Comparison of ENCODE assay signal across 12 cellular contexts in the genomic region with DNA sequence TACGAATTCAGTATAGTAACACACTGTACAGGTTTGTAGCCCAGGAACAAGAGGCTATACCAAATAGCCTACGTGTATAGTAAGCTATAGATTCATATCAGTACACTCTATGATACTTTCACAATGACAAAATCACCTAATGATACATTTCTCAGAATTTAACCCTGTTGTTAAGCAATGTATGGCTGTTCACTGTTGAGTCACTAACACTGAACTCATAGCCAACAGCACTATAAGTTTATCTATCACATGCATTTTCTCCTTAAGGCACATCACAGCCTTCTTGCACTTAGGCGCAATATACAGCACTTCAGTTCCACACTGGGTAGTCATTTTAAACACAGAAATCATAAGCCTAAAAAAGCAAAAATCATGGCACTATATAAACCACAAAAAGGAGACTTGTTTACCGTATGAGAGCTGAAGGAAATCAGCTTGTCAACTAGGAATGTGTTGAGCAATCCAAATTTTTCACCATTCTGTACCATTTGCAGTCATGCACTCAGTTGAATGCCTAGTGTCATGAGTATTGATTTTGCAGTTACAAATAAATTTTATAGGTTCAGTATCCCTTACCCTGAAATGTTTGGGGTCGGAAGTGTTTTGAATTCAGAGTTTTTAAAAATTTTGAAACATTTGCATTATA. TPM values are rescaled to one million over a fixed set of nuclear protein-coding genes. Genes with fewer than 3 reads are reported as not detected.
DNase-seq lines count a peak whose midpoint lies in the region; ATAC-seq, FAIRE-seq and TF ChIP-seq lines count a peak whose summit lies in the region.
"Had no signal": no experiment of that assay in that cellular context is flagged by ENCODE, and none has a peak within 500 bp of the region (broad histone marks: within the 10 kb centered on the region; RNA-seq: fewer than 3 reads in every experiment).

No MANE protein-coding gene starts in this region.

- dilution Hi-C loops in endothelial cell of umbilical vein (cut with MboI; ENCODE audit: extremely low pct_ligation_motif_present, low sequenced_read_pairs), result no loop called here

- no peak for DNase-seq in activated T-cell treated with anti-CD3 and anti-CD28 coated beads, Interleukin-2, amount 50 U/mL, for 4 hours
- DNase-seq in activated T-cell treated with anti-CD3 and anti-CD28 coated beads for 4 hours, result no peak
- peak; percentile 69 for DNase-seq in endothelial cell of umbilical vein (ENCODE audit: low read depth, low spot score)
- no peak for DNase-seq in HuH-7.5 (ENCODE audit: low spot score)
- no peak for DNase-seq in DMS53 treated with DMSO at 0.1 percent for 48 hours (lab: John Stamatoyannopoulos, UW; ENCODE audit: unreplicated experiment)
- no peak for DNase-seq in vagina (ENCODE audit: extremely low spot score in 2 of 2)
- DNase-seq: DND-41, SHP77 had no signal

- H3K4me2 ChIP-seq in OCI-LY3 (ENCODE audit: low read length), result peak overlapping the region; percentile 34
- H3K4me2 ChIP-seq in endothelial cell of umbilical vein (ENCODE audit: insufficient read depth, low read length), result peak overlapping the region; percentile 91
- peak overlapping the region; percentile 67 for H3K4me2 ChIP-seq in skeletal muscle satellite cell (ENCODE audit: low read length)

- H3K9me3 Mint-ChIP-seq in activated T-cell treated with anti-CD3 and anti-CD28 coated beads, Interleukin-2, amount 50 U/mL, for 4 hours, result peaks cover 5% of the 10 kb centered on the region
- H3K9me3 Mint-ChIP-seq: activated naive CD4-positive, alpha-beta T cell treated with anti-CD3 and anti-CD28 coated beads, Interleukin-2, amount 50 U/mL, for 24 hours had no signal

- peaks cover 7% of the 10 kb centered on the region for H3K36me3 Mint-ChIP-seq in activated T-cell treated with anti-CD3 and anti-CD28 coated beads, Interleukin-2, amount 50 U/mL, for 4 hours (ENCODE audit: insufficient read depth)

- H3K4me1 ChIP-seq in OCI-LY3 (ENCODE audit: low read length) (peaks cover 20% of the 10 kb centered on the region), endothelial cell of umbilical vein (ENCODE audit: control insufficient read depth, extremely low read depth, insufficient read depth, low read length) (peaks cover 56% of the 10 kb centered on the region), skeletal muscle satellite cell (ENCODE audit: control insufficient read depth, insufficient read depth, low read length) (peaks cover 36% of the 10 kb centered on the region), vagina (peaks cover 24% of the 10 kb centered on the region)

- H3K9me3 ChIP-seq in OCI-LY3 (ENCODE audit: insufficient read depth, low read length) (0 out of 2 replicates have a peak, but pooled peaks cover 6% of the 10 kb centered on the region), endothelial cell of umbilical vein (replicated peaks; ENCODE audit: control insufficient read depth, insufficient read depth, low read length) (no peaks in the 10 kb centered on the region), skeletal muscle satellite cell (replicated peaks; ENCODE audit: low read length) (no peaks in the 10 kb centered on the region), vagina (no peaks in the 10 kb centered on the region)

- BruUV-seq in endothelial cell of umbilical vein (replicated peaks; lab: Mats Ljungman, UMichigan), result no TSS peak

- H3K79me2 ChIP-seq in OCI-LY3 (ENCODE audit: low read length), result no peaks in the 10 kb centered on the region
- peaks cover 16% of the 10 kb centered on the region for H3K79me2 ChIP-seq in endothelial cell of umbilical vein (ENCODE audit: control insufficient read depth, insufficient read depth, low read length)

- H3K27me3 ChIP-seq in OCI-LY3 (ENCODE audit: low read depth, low read length) (no peaks in the 10 kb centered on the region), endothelial cell of umbilical vein (ENCODE audit: control insufficient read depth in 2 of 2, insufficient read depth in 2 of 2, low read length in 2 of 2) (no peaks in the 10 kb centered on the region), skeletal muscle satellite cell (ENCODE audit: control insufficient read depth, insufficient read depth, low read length) (no peaks in the 10 kb centered on the region), vagina (no peaks in the 10 kb centered on the region)

- peaks cover 8% of the 10 kb centered on the region for H3K4me1 Mint-ChIP-seq in activated T-cell treated with anti-CD3 and anti-CD28 coated beads, Interleukin-2, amount 50 U/mL, for 4 hours (ENCODE audit: low read depth)
- H3K4me1 Mint-ChIP-seq: activated naive CD4-positive, alpha-beta T cell treated with anti-CD3 and anti-CD28 coated beads, Interleukin-2, amount 50 U/mL, for 24 hours had no signal

- no peaks in the 10 kb centered on the region for H3K9me1 ChIP-seq in endothelial cell of umbilical vein (replicated peaks; ENCODE audit: control insufficient read depth, extremely low read depth, insufficient read depth, low read length)

- H3K4me3 Mint-ChIP-seq in activated T-cell treated with anti-CD3 and anti-CD28 coated beads, Interleukin-2, amount 50 U/mL, for 4 hours, result no peak overlapping the region
- H3K4me3 Mint-ChIP-seq: activated naive CD4-positive, alpha-beta T cell treated with anti-CD3 and anti-CD28 coated beads, Interleukin-2, amount 50 U/mL, for 24 hours; memory B cell had no signal

- H3K27ac ChIP-seq in OCI-LY3 (ENCODE audit: low read length), result no peak overlapping the region
- H3K27ac ChIP-seq in endothelial cell of umbilical vein (ENCODE audit: insufficient read depth, low read depth, low read length), result peak overlapping the region; percentile 93
- no peak overlapping the region for H3K27ac ChIP-seq in vagina

- no peak overlapping the region for H3K9ac ChIP-seq in OCI-LY3 (ENCODE audit: low read length)
- H3K9ac ChIP-seq in endothelial cell of umbilical vein (replicated peaks; ENCODE audit: extremely low read depth, insufficient read depth, low read length), result peak overlapping the region; percentile 81
- H3K9ac ChIP-seq in skeletal muscle satellite cell (ENCODE audit: low read depth, low read length), result peak overlapping the region; percentile 29

- no peak for TF ChIP-seq POLR2A in endothelial cell of umbilical vein (IDR thresholded peaks at IDR 0.05; ENCODE audit: low read depth, low read length)
- no peak for TF ChIP-seq POLR2A in vagina (IDR thresholded peaks at IDR 0.05)

- ATAC-seq in activated T-cell treated with anti-CD3 and anti-CD28 coated beads, Interleukin-2, amount 50 U/mL, for 4 hours, result peak; percentile 72 to 92

- intact Hi-C loops in endothelial cell of umbilical vein (cut with micrococcal nuclease), result loop anchor here (2.0 kb wide), 1 partner anchor 19 kb away; no protein-coding TSS in a partner anchor
- intact Hi-C loops in vagina (cut with DNase I), result no loop called here

- no peaks in the 10 kb centered on the region for H3K27me3 Mint-ChIP-seq in activated T-cell treated with anti-CD3 and anti-CD28 coated beads, Interleukin-2, amount 50 U/mL, for 4 hours (ENCODE audit: low read depth)
- H3K27me3 Mint-ChIP-seq: activated naive CD4-positive, alpha-beta T cell treated with anti-CD3 and anti-CD28 coated beads, Interleukin-2, amount 50 U/mL, for 24 hours; memory B cell had no signal

- CTCF ChIA-PET in endothelial cell of umbilical vein (lab: Charles Lee), result interaction anchor here (0.8 to 2.2 kb wide), 10 partner anchors 10 to 441 kb away, joined by 3 to 16 read pairs (median 4); a partner anchor contains a TSS

- FAIRE-seq in endothelial cell of umbilical vein (lab: Jason Lieb, UNC), result no peak

- H3K36me3 ChIP-seq in OCI-LY3 (replicated peaks; ENCODE audit: low read depth, low read length) (peaks cover 23% of the 10 kb centered on the region), endothelial cell of umbilical vein (ENCODE audit: control insufficient read depth in 2 of 2, extremely low read depth in 1 of 2, insufficient read depth in 2 of 2, low read length in 2 of 2) (peaks cover 0 to 2% of the 10 kb centered on the region in 2 experiments), skeletal muscle satellite cell (ENCODE audit: insufficient read depth, low read length) (no peaks in the 10 kb centered on the region), vagina (no peaks in the 10 kb centered on the region)

- TF ChIP-seq CTCF in OCI-LY3 (IDR thresholded peaks at IDR 0.05; ENCODE audit: low read depth, low read length) (no peak), endothelial cell of umbilical vein (IDR thresholded peaks at IDR 0.05; ENCODE audit: extremely low read depth in 1 of 2, insufficient read depth in 1 of 2, low read depth in 1 of 2, low read length in 2 of 2) (no peak), vagina (IDR thresholded peaks at IDR 0.05) (no peak)

- H3K4me3 ChIP-seq in OCI-LY3 (ENCODE audit: low read length) (no peak overlapping the region), endothelial cell of umbilical vein (replicated peaks in 1 of 3; ENCODE audit: insufficient read depth in 1 of 3, low read depth in 1 of 3, low read length in 3 of 3) (no peak overlapping the region), skeletal muscle satellite cell (ENCODE audit: low read length) (no peak overlapping the region), vagina (no peak overlapping the region)

- H4K20me1 ChIP-seq in OCI-LY3 (ENCODE audit: insufficient read depth, low read length), result no peaks in the 10 kb centered on the region
- no peaks in the 10 kb centered on the region for H4K20me1 ChIP-seq in endothelial cell of umbilical vein (replicated peaks; ENCODE audit: control insufficient read depth, extremely low read depth, insufficient read depth, low read length)

- POLR2A ChIA-PET in endothelial cell of umbilical vein (lab: Charles Lee), result interaction anchor here (0.6 to 1.3 kb wide), 5 partner anchors 9 to 898 kb away, joined by 3 to 6 read pairs (median 5); no protein-coding TSS in a partner anchor

- H2AFZ ChIP-seq in OCI-LY3 (ENCODE audit: low read depth, low read length) (no peak overlapping the region), endothelial cell of umbilical vein (ENCODE audit: low read depth, low read length) (no peak overlapping the region)

TF ChIP-seq in endothelial cell of umbilical vein, 7 proteins besides CTCF, POLR2A, EP300 and RAD21:
- TF ChIP-seq GATA2 (IDR thresholded peaks at IDR 0.05; ENCODE audit: insufficient read depth, insufficient read length, low read depth, low read length), result peak; percentile 71
- TF ChIP-seq POLR2AphosphoS5 (IDR thresholded peaks at IDR 0.05; ENCODE audit: insufficient read depth, low read depth, low read length), result no peak

RNA-seq across cellular contexts. Expression of a gene that starts 45.5 kb away (rescaled TPM):
- 1 to 10 TPM in 2 of 3 donors, under 1 TPM in 1; 0.96 to 1.3 (median 1.2) TPM for total RNA-seq in activated T-cell treated with anti-CD3 and anti-CD28 coated beads, Interleukin-2, amount 50 U/mL, for 4 hours
- total RNA-seq in endothelial cell of umbilical vein (11.2 and 15.1 TPM in 2 replicates), vagina (11.8 TPM)
- 7.2 and 7.5 TPM in 2 replicates for polyA plus RNA-seq in endothelial cell of umbilical vein
- polyA plus RNA-seq in endothelial cell of umbilical vein (2011; cell fraction: cytosol; rRNA removed), result 8.9 and 9.4 TPM in 2 replicates
- 16.9 and 17.5 TPM in 2 replicates for polyA plus RNA-seq in endothelial cell of umbilical vein (2011; cell fraction: nucleus; rRNA removed)
- polyA plus RNA-seq in endothelial cell of umbilical vein (2012), result 8.6 and 12.8 TPM in 2 replicates
- polyA minus RNA-seq in endothelial cell of umbilical vein, result 15.2 and 17.3 TPM in 2 replicates
- polyA minus RNA-seq in endothelial cell of umbilical vein (2011; cell fraction: cytosol; rRNA and poly(A)+ RNA removed), result 1.1 TPM
- 13.2 and 19.9 TPM in 2 replicates for polyA minus RNA-seq in endothelial cell of umbilical vein (2011; cell fraction: nucleus; rRNA and poly(A)+ RNA removed)
- 4.8 and 6.1 TPM in 2 replicates for total RNA-seq in skeletal muscle satellite cell (2012; rRNA removed)

Comparison
In these comparisons a context has a peak if more than half of its experiments do, and no peak if none do; other contexts are left out.
1. H3K4me2 ChIP-seq: peak in every context shown above with its lines; median percentile 91 in endothelial cell of umbilical vein; 67 in skeletal muscle satellite cell; 34 in OCI-LY3.